Comparison of ENCODE assay signal across 1 cellular context in genomic region chr17:36534881-36535668, GRCh38.
TF ChIP-seq lines count a peak whose summit lies in the region.

A gene with protein sequence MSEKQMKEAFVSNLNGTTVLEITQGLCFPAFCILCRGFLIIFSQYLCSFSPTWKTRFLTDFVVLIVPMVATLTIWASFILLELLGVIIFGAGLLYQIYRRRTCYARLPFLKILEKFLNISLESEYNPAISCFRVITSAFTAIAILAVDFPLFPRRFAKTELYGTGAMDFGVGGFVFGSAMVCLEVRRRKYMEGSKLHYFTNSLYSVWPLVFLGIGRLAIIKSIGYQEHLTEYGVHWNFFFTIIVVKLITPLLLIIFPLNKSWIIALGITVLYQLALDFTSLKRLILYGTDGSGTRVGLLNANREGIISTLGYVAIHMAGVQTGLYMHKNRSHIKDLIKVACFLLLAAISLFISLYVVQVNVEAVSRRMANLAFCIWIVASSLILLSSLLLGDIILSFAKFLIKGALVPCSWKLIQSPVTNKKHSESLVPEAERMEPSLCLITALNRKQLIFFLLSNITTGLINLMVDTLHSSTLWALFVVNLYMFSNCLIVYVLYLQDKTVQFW (plus strand): TSS chr17:36534987. CDS start chr17:36537102, 2,115 bp downstream.

TF ChIP-seq in K562, 482 proteins besides CTCF, POLR2A, EP300 and RAD21 (continued from another document and continues in another):
- TF ChIP-seq, protein P1, sequence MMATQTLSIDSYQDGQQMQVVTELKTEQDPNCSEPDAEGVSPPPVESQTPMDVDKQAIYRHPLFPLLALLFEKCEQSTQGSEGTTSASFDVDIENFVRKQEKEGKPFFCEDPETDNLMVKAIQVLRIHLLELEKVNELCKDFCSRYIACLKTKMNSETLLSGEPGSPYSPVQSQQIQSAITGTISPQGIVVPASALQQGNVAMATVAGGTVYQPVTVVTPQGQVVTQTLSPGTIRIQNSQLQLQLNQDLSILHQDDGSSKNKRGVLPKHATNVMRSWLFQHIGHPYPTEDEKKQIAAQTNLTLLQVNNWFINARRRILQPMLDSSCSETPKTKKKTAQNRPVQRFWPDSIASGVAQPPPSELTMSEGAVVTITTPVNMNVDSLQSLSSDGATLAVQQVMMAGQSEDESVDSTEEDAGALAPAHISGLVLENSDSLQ (IDR thresholded peaks at IDR 0.05) = peak; percentile 29
- no peak for TF ChIP-seq FOXA1 (IDR thresholded peaks at IDR 0.05; ENCODE audit: borderline replicate concordance)
- TF ChIP-seq CC2D1A (IDR thresholded peaks at IDR 0.05) = peak; percentile 52; the same call in 1 of the 2 replicates
- TF ChIP-seq E2F3 (CRISPR knock-in tag; IDR thresholded peaks at IDR 0.05) = no peak
- peak; percentile 21; the same call in 1 of the 2 replicates for TF ChIP-seq ZNF311 (CRISPR knock-in tag; IDR thresholded peaks at IDR 0.05)
- peak; percentile 95 for TF ChIP-seq ELF4 (CRISPR knock-in tag; IDR thresholded peaks at IDR 0.05)
- peak; percentile 6 to 95; a peak in 3 of 4 replicates for TF ChIP-seq HDAC1 (IDR thresholded peaks at IDR 0.05)
- TF ChIP-seq YY1 (IDR thresholded peaks at IDR 0.05; ENCODE audit: borderline replicate concordance in 1 of 3, control insufficient read depth in 1 of 3, extremely low read depth in 1 of 3, insufficient read depth in 3 of 3, insufficient read length in 1 of 3, insufficient replicate concordance in 2 of 3, low read depth in 1 of 3, low read length in 2 of 3) = peak; percentile 73 to 93 (median 88)
- TF ChIP-seq, protein P2, sequence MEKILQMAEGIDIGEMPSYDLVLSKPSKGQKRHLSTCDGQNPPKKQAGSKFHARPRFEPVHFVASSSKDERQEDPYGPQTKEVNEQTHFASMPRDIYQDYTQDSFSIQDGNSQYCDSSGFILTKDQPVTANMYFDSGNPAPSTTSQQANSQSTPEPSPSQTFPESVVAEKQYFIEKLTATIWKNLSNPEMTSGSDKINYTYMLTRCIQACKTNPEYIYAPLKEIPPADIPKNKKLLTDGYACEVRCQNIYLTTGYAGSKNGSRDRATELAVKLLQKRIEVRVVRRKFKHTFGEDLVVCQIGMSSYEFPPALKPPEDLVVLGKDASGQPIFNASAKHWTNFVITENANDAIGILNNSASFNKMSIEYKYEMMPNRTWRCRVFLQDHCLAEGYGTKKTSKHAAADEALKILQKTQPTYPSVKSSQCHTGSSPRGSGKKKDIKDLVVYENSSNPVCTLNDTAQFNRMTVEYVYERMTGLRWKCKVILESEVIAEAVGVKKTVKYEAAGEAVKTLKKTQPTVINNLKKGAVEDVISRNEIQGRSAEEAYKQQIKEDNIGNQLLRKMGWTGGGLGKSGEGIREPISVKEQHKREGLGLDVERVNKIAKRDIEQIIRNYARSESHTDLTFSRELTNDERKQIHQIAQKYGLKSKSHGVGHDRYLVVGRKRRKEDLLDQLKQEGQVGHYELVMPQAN (IDR thresholded peaks at IDR 0.05; ENCODE audit: borderline replicate concordance) = peak; percentile 94
- TF ChIP-seq TOE1 (IDR thresholded peaks at IDR 0.05; ENCODE audit: borderline replicate concordance) = 0 out of 2 replicates have a peak, but pooled peaks have one; percentile 12
- no peak for TF ChIP-seq TOE1 (CRISPR knock-in tag; IDR thresholded peaks at IDR 0.05; ENCODE audit: borderline replicate concordance, low read depth)
- TF ChIP-seq U2AF1 (optimal IDR thresholded peaks at IDR 0.05; ENCODE audit: low read depth, low read length) = peak; percentile 31
- TF ChIP-seq ZNF584 (CRISPR knock-in tag; IDR thresholded peaks at IDR 0.05; ENCODE audit: low read depth) = peak; percentile 51; the same call in 1 of the 2 replicates
- TF ChIP-seq, protein P3, sequence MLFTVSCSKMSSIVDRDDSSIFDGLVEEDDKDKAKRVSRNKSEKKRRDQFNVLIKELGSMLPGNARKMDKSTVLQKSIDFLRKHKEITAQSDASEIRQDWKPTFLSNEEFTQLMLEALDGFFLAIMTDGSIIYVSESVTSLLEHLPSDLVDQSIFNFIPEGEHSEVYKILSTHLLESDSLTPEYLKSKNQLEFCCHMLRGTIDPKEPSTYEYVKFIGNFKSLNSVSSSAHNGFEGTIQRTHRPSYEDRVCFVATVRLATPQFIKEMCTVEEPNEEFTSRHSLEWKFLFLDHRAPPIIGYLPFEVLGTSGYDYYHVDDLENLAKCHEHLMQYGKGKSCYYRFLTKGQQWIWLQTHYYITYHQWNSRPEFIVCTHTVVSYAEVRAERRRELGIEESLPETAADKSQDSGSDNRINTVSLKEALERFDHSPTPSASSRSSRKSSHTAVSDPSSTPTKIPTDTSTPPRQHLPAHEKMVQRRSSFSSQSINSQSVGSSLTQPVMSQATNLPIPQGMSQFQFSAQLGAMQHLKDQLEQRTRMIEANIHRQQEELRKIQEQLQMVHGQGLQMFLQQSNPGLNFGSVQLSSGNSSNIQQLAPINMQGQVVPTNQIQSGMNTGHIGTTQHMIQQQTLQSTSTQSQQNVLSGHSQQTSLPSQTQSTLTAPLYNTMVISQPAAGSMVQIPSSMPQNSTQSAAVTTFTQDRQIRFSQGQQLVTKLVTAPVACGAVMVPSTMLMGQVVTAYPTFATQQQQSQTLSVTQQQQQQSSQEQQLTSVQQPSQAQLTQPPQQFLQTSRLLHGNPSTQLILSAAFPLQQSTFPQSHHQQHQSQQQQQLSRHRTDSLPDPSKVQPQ (CRISPR knock-in tag; IDR thresholded peaks at IDR 0.05; ENCODE audit: borderline replicate concordance) = peak; percentile 71; the same call in 1 of the 2 replicates
- peak; percentile 58; the same call in 1 of the 2 replicates for TF ChIP-seq NR2F6 (CRISPR knock-in tag; IDR thresholded peaks at IDR 0.05)
- peak; percentile 7; the same call in 1 of the 2 replicates for TF ChIP-seq JUND (IDR thresholded peaks at IDR 0.05; ENCODE audit: borderline replicate concordance, low read depth, low read length)
- TF ChIP-seq JUND (tag; IDR thresholded peaks at IDR 0.05; ENCODE audit: borderline replicate concordance, low read depth, low read length) = no peak; the same call in 2 of the 3 replicates
- no peak for TF ChIP-seq SLC30A9 (CRISPR knock-in tag; IDR thresholded peaks at IDR 0.05)
- TF ChIP-seq ZNF76 (CRISPR knock-in tag; IDR thresholded peaks at IDR 0.05; ENCODE audit: borderline replicate concordance) = peak; percentile 27; the same call in 1 of the 2 replicates
- TF ChIP-seq SIN3B (IDR thresholded peaks at IDR 0.05; ENCODE audit: low read depth) = peak; percentile 72; the same call in 1 of the 2 replicates
- peak; percentile 86 for TF ChIP-seq GATAD2B (IDR thresholded peaks at IDR 0.05; ENCODE audit: borderline replicate concordance)
- peak; percentile 31 for TF ChIP-seq NFIC (IDR thresholded peaks at IDR 0.05)
- no peak for TF ChIP-seq SMARCB1 (IDR thresholded peaks at IDR 0.05; ENCODE audit: insufficient read length, low read depth)
- TF ChIP-seq HNRNPLL (IDR thresholded peaks at IDR 0.05; ENCODE audit: low read depth, low read length, poor library complexity, severe bottlenecking) = peak; percentile 64
- TF ChIP-seq KDM5B (IDR thresholded peaks at IDR 0.05; ENCODE audit: insufficient replicate concordance, low read depth, low read length) = peak; percentile 51
- peak; percentile 50; the same call in 1 of the 2 replicates for TF ChIP-seq SPI1 (IDR thresholded peaks at IDR 0.05; ENCODE audit: borderline replicate concordance, low read depth, low read length)
- peak; percentile 63; the same call in 1 of the 2 replicates for TF ChIP-seq POLR2AphosphoS2 (IDR thresholded peaks at IDR 0.05; ENCODE audit: low read length)
- TF ChIP-seq NR2C1 (IDR thresholded peaks at IDR 0.05) = 0 out of 2 replicates have a peak, but pooled peaks have one; percentile 25
- TF ChIP-seq NR2C1 (tag; IDR thresholded peaks at IDR 0.05) = no peak
- TF ChIP-seq ATF4 (CRISPR knock-in tag; IDR thresholded peaks at IDR 0.05) = 0 out of 2 replicates have a peak, but pooled peaks have one; percentile 7
- TF ChIP-seq ARHGAP35 (IDR thresholded peaks at IDR 0.05; ENCODE audit: partially characterized antibody) = peak; percentile 66
- TF ChIP-seq ZNF395 (CRISPR knock-in tag; IDR thresholded peaks at IDR 0.05) = peak; percentile 96
- TF ChIP-seq GTF2E2 (tag; IDR thresholded peaks at IDR 0.05) = peak; percentile 95
- 0 out of 2 replicates have a peak, but pooled peaks have one; percentile 24 for TF ChIP-seq MTA1 (IDR thresholded peaks at IDR 0.05; ENCODE audit: borderline replicate concordance)
- TF ChIP-seq ERF (CRISPR knock-in tag; IDR thresholded peaks at IDR 0.05) = peak; percentile 65; the same call in 1 of the 2 replicates
- TF ChIP-seq NFRKB (IDR thresholded peaks at IDR 0.05; ENCODE audit: low read depth) = peak; percentile 87
- peak; percentile 28 for TF ChIP-seq ASH1L (IDR thresholded peaks at IDR 0.05; ENCODE audit: borderline replicate concordance, low read depth, partially characterized antibody)
- TF ChIP-seq HOXB6 (CRISPR knock-in tag; IDR thresholded peaks at IDR 0.05; ENCODE audit: borderline replicate concordance) = no peak
- peak; percentile 14; the same call in 1 of the 2 replicates for TF ChIP-seq KDM2B (CRISPR knock-in tag; IDR thresholded peaks at IDR 0.05)
- peak; percentile 43 for TF ChIP-seq EGR1 (conservative IDR thresholded peaks at IDR 0.05)
- no peak for TF ChIP-seq TAL1 (IDR thresholded peaks at IDR 0.05)
- TF ChIP-seq ZNF431 (CRISPR knock-in tag; IDR thresholded peaks at IDR 0.05) = no peak
- TF ChIP-seq BACH1 (tag; IDR thresholded peaks at IDR 0.05) = no peak
- TF ChIP-seq MLLT1 (IDR thresholded peaks at IDR 0.05) = 0 out of 4 replicates have a peak, but pooled peaks of 1 of the 2 experiments have one; percentile 14
- TF ChIP-seq RUNX1 (IDR thresholded peaks at IDR 0.05; ENCODE audit: low read depth) = no peak
- peak in 2 of 3 experiments; percentile 70 to 92; a peak in 4 of 6 replicates for TF ChIP-seq ZBTB11 (CRISPR knock-in tag; IDR thresholded peaks at IDR 0.05)
- peak; percentile 85 for TF ChIP-seq PHF20 (IDR thresholded peaks at IDR 0.05; ENCODE audit: partially characterized antibody)
- TF ChIP-seq HMGN3 (IDR thresholded peaks at IDR 0.05; ENCODE audit: borderline replicate concordance, extremely low read depth, insufficient read length, low read depth, low read length) = peak; percentile 51
- TF ChIP-seq BRF1 (IDR thresholded peaks at IDR 0.05; ENCODE audit: borderline replicate concordance, extremely low read depth, insufficient read length) = no peak
- peak; percentile 73 for TF ChIP-seq CXXC5 (CRISPR knock-in tag; IDR thresholded peaks at IDR 0.05)
- TF ChIP-seq ZNF695 (CRISPR knock-in tag; IDR thresholded peaks at IDR 0.05) = 0 out of 2 replicates have a peak, but pooled peaks have one; percentile 20
- TF ChIP-seq ZNF830 (CRISPR knock-in tag; IDR thresholded peaks at IDR 0.05) = no peak
